In genomic region chr22:45273452-45274075, GRCh38 we compare ENCODE assay signal across 33 cellular contexts. TPM values are rescaled to one million over a fixed set of nuclear protein-coding genes. Genes with fewer than 3 reads are reported as not detected.
DNase-seq lines count a peak whose midpoint lies in the region; ATAC-seq and TF ChIP-seq lines count a peak whose summit lies in the region.
"Had no signal": no experiment of that assay in that cellular context is flagged by ENCODE, and none has a peak within 500 bp of the region (broad histone marks: within the 10 kb centered on the region; RNA-seq: fewer than 3 reads in every experiment).

No MANE protein-coding gene starts in this region.

- H3K36me3 Mint-ChIP-seq in Caco-2 (ENCODE audit: insufficient read depth, unreplicated experiment), result no peaks in the 10 kb centered on the region
- no peaks in the 10 kb centered on the region for H3K36me3 Mint-ChIP-seq in MCF 10A (ENCODE audit: insufficient read depth, unreplicated experiment)
- H3K36me3 Mint-ChIP-seq: activated naive CD4-positive, alpha-beta T cell treated with anti-CD3 and anti-CD28 coated beads, Interleukin-2, amount 10 ng/mL, durations not matched to agents 7 days and 5 days had no signal

- no peak overlapping the region for H3K9ac ChIP-seq in liver (ENCODE audit: low read depth in 1 of 2, low read length in 2 of 2)

- ATAC-seq in sciatic nerve, result no peak
- ATAC-seq: activated CD4-positive, CD25-positive, alpha-beta regulatory T cell treated with anti-CD3 and anti-CD28 coated beads, Interleukin-2, amount 50 U/mL, for 24 hours; body of pancreas; foreskin keratinocyte; GM23338; heart right ventricle; upper lobe of right lung had no signal

- no peaks in the 10 kb centered on the region for H3K27me3 Mint-ChIP-seq in Caco-2 (ENCODE audit: insufficient read depth, unreplicated experiment)
- no peaks in the 10 kb centered on the region for H3K27me3 Mint-ChIP-seq in MCF 10A (ENCODE audit: insufficient read depth, unreplicated experiment)

- H3K27ac Mint-ChIP-seq in Caco-2 (ENCODE audit: unreplicated experiment), result peak overlapping the region; percentile 95
- no peak overlapping the region for H3K27ac Mint-ChIP-seq in MCF 10A (ENCODE audit: low read depth, unreplicated experiment)
- H3K27ac Mint-ChIP-seq: activated naive CD4-positive, alpha-beta T cell treated with anti-CD3 and anti-CD28 coated beads, Interleukin-2, amount 10 ng/mL, durations not matched to agents 7 days and 5 days; activated T-helper 1 cell treated with anti-CD3 and anti-CD28 coated beads, Interleukin-12 subunit alpha, Interleukin-12 subunit beta, Interleukin-2, Interleukin-4 antibody, amounts not matched to agents 30 ng/mL and 10 ng/mL and 1 ng/mL, durations not matched to agents 14 hours and 24 hours and 36 hours; GM23338; HFFc6 had no signal

- H3K36me3 ChIP-seq in Caco-2 (ENCODE audit: control insufficient read depth, insufficient read depth, low read length) (no peaks in the 10 kb centered on the region), liver (ENCODE audit: control insufficient read depth in 4 of 4, insufficient read depth in 3 of 4, low read depth in 1 of 4, low read length in 3 of 4) (no peaks in the 10 kb centered on the region), sigmoid colon (no peaks in the 10 kb centered on the region)
- H3K36me3 ChIP-seq: esophagus squamous epithelium, heart right ventricle, upper lobe of right lung had no signal

- H3K9me3 ChIP-seq in Caco-2 (no peaks in the 10 kb centered on the region), liver (ENCODE audit: control insufficient read depth in 4 of 4, low read length in 3 of 4) (no peaks in the 10 kb centered on the region), sigmoid colon (no peaks in the 10 kb centered on the region)
- H3K9me3 ChIP-seq: body of pancreas, esophagus squamous epithelium, heart right ventricle, upper lobe of right lung had no signal

- H3K4me1 Mint-ChIP-seq in Caco-2 (ENCODE audit: low read depth, unreplicated experiment) (peaks cover 47% of the 10 kb centered on the region), MCF 10A (ENCODE audit: insufficient read depth, unreplicated experiment) (no peaks in the 10 kb centered on the region)

- CTCF ChIA-PET in Caco-2 (lab: Charles Lee), result interaction anchor here (0.6 to 2.8 kb wide), 6 partner anchors 29 to 276 kb away, joined by 3 to 11 read pairs (median 4); no protein-coding TSS in a partner anchor
- CTCF ChIA-PET in MCF 10A (lab: Yijun Ruan, JAX), result interaction anchor here (0.6 to 2.5 kb wide), 4 partner anchors 35 to 279 kb away, joined by 3 to 15 read pairs (median 4); no protein-coding TSS in a partner anchor

- TF ChIP-seq RAD21 in liver (IDR thresholded peaks at IDR 0.05), result no peak

- H3K27me3 ChIP-seq in Caco-2 (replicated peaks; ENCODE audit: control insufficient read depth, insufficient read depth, low read length) (no peaks in the 10 kb centered on the region), liver (ENCODE audit: control insufficient read depth in 4 of 4, insufficient read depth in 4 of 4, low read length in 3 of 4) (no peaks in the 10 kb centered on the region), sigmoid colon (no peaks in the 10 kb centered on the region)
- H3K27me3 ChIP-seq: body of pancreas, esophagus squamous epithelium, heart right ventricle had no signal

- peak overlapping the region; percentile 64 for H3K27ac ChIP-seq in VCaP
- no peak overlapping the region for H3K27ac ChIP-seq in liver (ENCODE audit: low read depth in 1 of 2, low read length in 2 of 2)
- peak overlapping the region in 3 of 4 donors; percentile 21 to 73 (median 72) for H3K27ac ChIP-seq in sigmoid colon
- H3K27ac ChIP-seq: body of pancreas, foreskin keratinocyte, SK-N-MC, upper lobe of right lung had no signal

- 68% methylated on average over 15 of the region's 15 CpGs for WGBS in liver
- WGBS in sigmoid colon, 2 donors, result 44 to 75% methylated on average over 15 of the region's 15 CpGs

- intact Hi-C loops in Caco-2 (cut with micrococcal nuclease; ENCODE audit: unreplicated experiment), result loop anchor here (1.0 kb wide), 2 partner anchors 32 to 36 kb away; partner anchors contain the start of gene FAM118A
- intact Hi-C loops in sigmoid colon (cut with DNase I), result loop anchor here (5.0 kb wide), 1 partner anchor 34 kb away; the partner anchor contains the start of gene FAM118A
- intact Hi-C loops in MCF 10A (cut with micrococcal nuclease), result no loop called here
- intact Hi-C loops in sciatic nerve (cut with DNase I), result no loop called here

- H3K4me3 ChIP-seq in Caco-2 (ENCODE audit: low read depth, low read length), result no peak overlapping the region
- H3K4me3 ChIP-seq in liver (ENCODE audit: low read depth in 1 of 3, low read length in 3 of 3), result no peak overlapping the region
- H3K4me3 ChIP-seq in sigmoid colon, result no peak overlapping the region
- H3K4me3 ChIP-seq: body of pancreas, esophagus squamous epithelium, GM23338, heart right ventricle, SK-N-MC, upper lobe of right lung had no signal

- no peak for TF ChIP-seq POLR2A in sigmoid colon (IDR thresholded peaks at IDR 0.05)

- no peaks in the 10 kb centered on the region for H3K9me3 Mint-ChIP-seq in Caco-2 (ENCODE audit: unreplicated experiment)
- no peaks in the 10 kb centered on the region for H3K9me3 Mint-ChIP-seq in MCF 10A (ENCODE audit: unreplicated experiment)
- H3K9me3 Mint-ChIP-seq: activated naive CD4-positive, alpha-beta T cell treated with anti-CD3 and anti-CD28 coated beads, Interleukin-2, amount 10 ng/mL, durations not matched to agents 7 days and 5 days; activated T-helper 1 cell treated with anti-CD3 and anti-CD28 coated beads, Interleukin-12 subunit alpha, Interleukin-12 subunit beta, Interleukin-2, Interleukin-4 antibody, amounts not matched to agents 30 ng/mL and 10 ng/mL and 1 ng/mL, durations not matched to agents 14 hours and 24 hours and 36 hours; central memory CD8-positive, alpha-beta T cell; GM23338; HFFc6 had no signal

- BruUV-seq in Caco-2 (replicated peaks; lab: Mats Ljungman, UMichigan) (no TSS peak), MCF 10A (replicated peaks; lab: Mats Ljungman, UMichigan) (no TSS peak)

- TF ChIP-seq EP300 in sigmoid colon (IDR thresholded peaks at IDR 0.05), result no peak

- DNase-seq in Caco-2 (peak; percentile 96 to 98), sigmoid colon (no peak), MCF 10A (ENCODE audit: unreplicated experiment) (no peak), NCI-H524 treated with DMSO at 0.1 percent for 48 hours (lab: John Stamatoyannopoulos, UW) (no peak), H4 (ENCODE audit: low spot score) (no peak), sciatic nerve (ENCODE audit: low spot score) (no peak)
- DNase-seq: activated CD4-positive, alpha-beta T cell treated with anti-CD3 and anti-CD28 coated beads, Interleukin-2, amount 50 U/mL, for 48 hours; activated naive CD4-positive, alpha-beta T cell treated with anti-CD3 and anti-CD28 coated beads, Interleukin-2, amount 10 ng/mL, durations not matched to agents 7 days and 5 days; body of pancreas; dermis blood vessel endothelial cell; esophagus squamous epithelium; foreskin keratinocyte; heart right ventricle; HFFc6; NCI-H1417 treated with DMSO at 0.1 percent for 48 hours; NCI-H2081; NCI-H526; OCI-M1; stimulated activated CD4-positive, alpha-beta T cell treated with anti-CD3 and anti-CD28 coated beads, Interleukin-15, amount 100 ng/mL, for 24 hours; stimulated activated CD4-positive, alpha-beta T cell treated with anti-CD3 and anti-CD28 coated beads, Interleukin-4, amount 100 ng/mL, for 4 hours; substantia nigra; upper lobe of right lung had no signal

- TF ChIP-seq CTCF in Caco-2 (IDR thresholded peaks at IDR 0.05; ENCODE audit: insufficient read depth in 1 of 2, low read depth in 1 of 2, low read length in 1 of 2, severe bottlenecking in 1 of 2, unreplicated experiment in 1 of 2) (no peak), VCaP (conservative IDR thresholded peaks at IDR 0.05) (no peak), liver (IDR thresholded peaks at IDR 0.05; ENCODE audit: low read depth, low read length, missing input control) (no peak), sigmoid colon (IDR thresholded peaks at IDR 0.05) (no peak), MCF 10A (IDR thresholded peaks at IDR 0.05; ENCODE audit: unreplicated experiment) (no peak)

- POLR2A ChIA-PET in Caco-2 (lab: Charles Lee) (interaction anchor here (0.5 to 1.4 kb wide), 8 partner anchors 27 to 521 kb away, joined by 3 to 8 read pairs (median 4); partner anchors contain the start of genes ARHGAP8, FAM118A, NUP50 and RIBC2), MCF 10A (lab: Yijun Ruan, JAX) (interaction anchor here (1.1 kb wide), 1 partner anchor 158 kb away, joined by 3 read pairs; no protein-coding TSS in a partner anchor)

- H3K4me1 ChIP-seq in Caco-2 (peaks cover 77% of the 10 kb centered on the region), liver (ENCODE audit: control insufficient read depth in 4 of 4, insufficient read depth in 4 of 4, low read length in 3 of 4) (peaks cover 3 to 10% (median 6%) of the 10 kb centered on the region in 4 donors), sigmoid colon (peaks cover 0 to 23% (median 19%) of the 10 kb centered on the region in 4 donors)

- H3K4me3 Mint-ChIP-seq in Caco-2 (ENCODE audit: unreplicated experiment) (peak overlapping the region; percentile 61), MCF 10A (ENCODE audit: unreplicated experiment) (no peak overlapping the region)
- H3K4me3 Mint-ChIP-seq: activated naive CD4-positive, alpha-beta T cell treated with anti-CD3 and anti-CD28 coated beads, Interleukin-2, amount 10 ng/mL, durations not matched to agents 7 days and 5 days; activated T-helper 1 cell treated with anti-CD3 and anti-CD28 coated beads, Interleukin-12 subunit alpha, Interleukin-12 subunit beta, Interleukin-2, Interleukin-4 antibody, amounts not matched to agents 30 ng/mL and 10 ng/mL and 1 ng/mL, durations not matched to agents 14 hours and 24 hours and 36 hours; central memory CD8-positive, alpha-beta T cell; GM23338; HFFc6 had no signal

RNA-seq across cellular contexts. Expression of gene UPK3A, which starts 11.2 kb away (rescaled TPM):
- total RNA-seq in Caco-2 (2022), result 1.9 and 2.0 TPM in 2 replicates
- under 1 TPM in 1 of 2 donors, not detected in 1; 0.42 TPM for total RNA-seq in liver
- polyA plus RNA-seq in liver, result not detected
- total RNA-seq in sigmoid colon, result not detected
- polyA plus RNA-seq in sigmoid colon, result under 1 TPM in 1 of 3 donors, not detected in 2; 0.98 TPM
- not detected in 2 replicates for total RNA-seq in MCF 10A (2022)
- total RNA-seq in H4 (2014; rRNA removed; shearing (Covaris generic)), result not detected in 2 replicates
- not detected for total RNA-seq in sciatic nerve
- total RNA-seq: activated T-helper 1 cell treated with anti-CD3 and anti-CD28 coated beads, Interleukin-12 subunit alpha, Interleukin-12 subunit beta, Interleukin-2, Interleukin-4 antibody, amounts not matched to agents 30 ng/mL and 10 ng/mL and 1 ng/mL, durations not matched to agents 14 hours and 24 hours and 36 hours; body of pancreas; Daoy; dermis blood vessel endothelial cell; esophagus squamous epithelium; foreskin keratinocyte; GM23338; heart right ventricle; HFFc6; HT1080; lung microvascular endothelial cell; T-helper 1 cell treated with Interleukin-12 subunit alpha and Interleukin-12 subunit beta and Interleukin-4 antibody, amounts not matched to agents 30 ng/mL and 1 ng/mL, for 36 hours; upper lobe of right lung had no signal
- polyA plus RNA-seq: foreskin keratinocyte had no signal

RNA-seq across cellular contexts. Expression of gene KIAA0930, which starts 32.9 kb away (rescaled TPM):
- total RNA-seq in Caco-2 (2022) (34.7 and 38.8 TPM in 2 replicates), liver (10 to 100 TPM; 14.9 to 20.4 TPM), sigmoid colon (10 to 100 TPM; 25.7 to 56.5 (median 30.7) TPM), MCF 10A (2022) (61.9 and 63.4 TPM in 2 replicates), sciatic nerve (119 TPM)
- polyA plus RNA-seq in liver (10 to 100 TPM in 1 of 2 donors, 1 to 10 TPM in 1; 6.1 to 30.0 TPM), sigmoid colon (10 to 100 TPM; 14.4 to 34.1 (median 26.4) TPM)
- total RNA-seq in H4 (2014; rRNA removed; shearing (Covaris generic)), result 76.7 and 97.2 TPM in 2 replicates

RNA-seq across cellular contexts. Expression of gene FAM118A, which starts 36.2 kb away (rescaled TPM):
- total RNA-seq in Caco-2 (2022), result 120 and 131 TPM in 2 replicates
- total RNA-seq in liver, result 10 to 100 TPM in 1 of 2 donors, 1 to 10 TPM in 1; 4.7 to 36.0 TPM
- 1 to 10 TPM; 4.9 to 6.3 TPM for polyA plus RNA-seq in liver
- 100 to 1,000 TPM in 1 of 4 donors, 10 to 100 TPM in 3; 12.8 to 126 (median 38.8) TPM for total RNA-seq in sigmoid colon
- polyA plus RNA-seq in sigmoid colon, result 10 to 100 TPM in 2 of 3 donors, 1 to 10 TPM in 1; 7.2 to 43.5 (median 12.5) TPM
- 16.0 and 16.7 TPM in 2 replicates for total RNA-seq in MCF 10A (2022)
- 6.5 and 9.4 TPM in 2 replicates for total RNA-seq in H4 (2014; rRNA removed; shearing (Covaris generic))
- total RNA-seq in sciatic nerve, result 44.9 TPM

Comparison
In these comparisons a context has a peak if more than half of its experiments do, and no peak if none do; other contexts are left out.
1. DNase-seq: peak in Caco-2 (2 of 2); none in sigmoid colon (single experiment), MCF 10A (single experiment), NCI-H524 treated with DMSO at 0.1 percent for 48 hours (single experiment), H4 (single experiment) and sciatic nerve (single experiment).
2. H3K27ac ChIP-seq: peak in VCaP (single experiment) and sigmoid colon (3 of 4); none in liver (0 of 2).
3. intact Hi-C loops: an anchor here in Caco-2 (1.0 kb wide) and sigmoid colon (5.0 kb wide); none called in MCF 10A and sciatic nerve.